In genomic region chr10:61406282-61406681, GRCh38 we compare ENCODE assay signal across 24 cellular contexts. TPM values are rescaled to one million over a fixed set of nuclear protein-coding genes. Genes with fewer than 3 reads are reported as not detected.
"Had no signal": no experiment of that assay in that cellular context is flagged by ENCODE, and none has a peak within 500 bp of the region (broad histone marks: within the 10 kb centered on the region; RNA-seq: fewer than 3 reads in every experiment).

No MANE protein-coding gene starts in this region.

- DNase-seq: dorsolateral prefrontal cortex; effector CD4-positive, alpha-beta T cell; hypothalamus; immature natural killer cell; islet precursor cell; left ventricle myocardium superior; lower lobe of right lung; natural killer cell; stimulated activated CD4-positive, alpha-beta T cell treated with anti-CD3 and anti-CD28 coated beads, Interleukin-2, amount 100 ng/mL, for 24 hours; stimulated activated CD4-positive, alpha-beta T cell treated with anti-CD3 and anti-CD28 coated beads, Interleukin-4, amount 100 ng/mL, for 24 hours; stimulated activated naive CD4-positive, alpha-beta T cell treated with Interleukin-2 at 50 U/mL for 16 hours; stomach; thyroid gland; trophoblast cell had no signal

- H3K79me2 ChIP-seq: parathyroid adenoma had no signal

- H3K27ac ChIP-seq: dorsolateral prefrontal cortex, epithelial cell of prostate, lower lobe of right lung, neutrophil, parathyroid adenoma, prostate gland, right atrium auricular region, stomach, thyroid gland had no signal

- H2AFZ ChIP-seq: parathyroid adenoma had no signal

- H3K27me3 ChIP-seq: dorsolateral prefrontal cortex, neutrophil, right atrium auricular region, stomach, thyroid gland had no signal

- H3K4me1 ChIP-seq: lower lobe of right lung, parathyroid adenoma, prostate gland, right atrium auricular region, thyroid gland had no signal

- FAIRE-seq: colon had no signal

- H3K9ac ChIP-seq: parathyroid adenoma had no signal

- H3K36me3 ChIP-seq: lower lobe of right lung, neutrophil, prostate gland, right atrium auricular region, stomach, thyroid gland had no signal

- ATAC-seq: esophagus mucosa; left ventricle myocardium superior; lower lobe of right lung; natural killer cell; sciatic nerve; stimulated activated effector memory CD8-positive, alpha-beta T cell treated with anti-CD3 and anti-CD28 coated beads, Interleukin-12 subunit alpha, Interleukin-12 subunit beta, amount 100 ng/mL, for 72 hours had no signal

- H3K4me3 ChIP-seq: dorsolateral prefrontal cortex, lower lobe of right lung, prostate gland, right atrium auricular region, stomach, thyroid gland had no signal

- H3K9me3 ChIP-seq: lower lobe of right lung, neutrophil, prostate gland, right atrium auricular region, stomach, thyroid gland had no signal

RNA-seq across cellular contexts. Expression of gene TMEM26, which starts 46.9 kb away (rescaled TPM):
- total RNA-seq: mononuclear cell, natural killer cell had no signal
- polyA plus RNA-seq: immature natural killer cell had no signal
